In genomic region chr12:13255792-13256704, GRCh38 we compare ENCODE assay signal across 1 cellular context.
TF ChIP-seq lines count a peak whose summit lies in the region.

No MANE protein-coding gene starts in this region.

TF ChIP-seq in GM23338, 12 proteins besides CTCF, POLR2A, EP300 and RAD21 (continued from another document):
- no peak for TF ChIP-seq ZNF331 (CRISPR knock-in tag; IDR thresholded peaks at IDR 0.05; ENCODE audit: low read depth)
- no peak; the same call in none of the 2 replicates for TF ChIP-seq CREB1 (CRISPR knock-in tag; IDR thresholded peaks at IDR 0.05; ENCODE audit: low read depth)
- TF ChIP-seq ZNF114 (CRISPR knock-in tag; IDR thresholded peaks at IDR 0.05): peak; percentile 70; the same call in 1 of the 2 replicates
- peak; percentile 52; the same call in 1 of the 2 replicates for TF ChIP-seq NANOG (IDR thresholded peaks at IDR 0.05; ENCODE audit: borderline replicate concordance)
- TF ChIP-seq STAT1 (IDR thresholded peaks at IDR 0.05; ENCODE audit: unreplicated experiment): no peak
- no peak for TF ChIP-seq REST (IDR thresholded peaks at IDR 0.05; ENCODE audit: unreplicated experiment)
- TF ChIP-seq ETS1 (IDR thresholded peaks at IDR 0.05): no peak
- TF ChIP-seq EZH2 (IDR thresholded peaks at IDR 0.05; ENCODE audit: low read depth, unreplicated experiment): no peak
